Comparison of ENCODE assay signal across 1 cellular context in the genomic region with DNA sequence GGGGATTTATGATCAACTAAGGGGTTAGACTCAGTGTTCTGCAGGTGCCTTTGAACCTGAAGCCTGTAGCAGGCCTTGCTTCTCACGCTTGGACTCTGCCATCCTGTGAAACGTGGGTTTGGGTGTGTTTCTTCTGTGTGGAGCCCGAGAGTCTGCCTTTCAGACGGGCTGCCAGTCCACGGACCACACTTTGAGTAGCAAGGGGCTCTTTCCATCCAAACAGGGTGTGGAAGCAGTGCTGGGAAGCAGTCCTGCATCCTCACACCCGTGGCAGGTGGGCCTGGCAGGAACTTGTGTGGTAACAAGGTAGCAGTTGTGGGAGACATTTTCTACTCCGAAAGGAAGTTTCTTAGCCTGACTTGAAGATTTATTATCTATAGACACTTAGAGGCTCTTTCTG.
TF ChIP-seq lines count a peak whose summit lies in the region.

No MANE protein-coding gene starts in this region.

TF ChIP-seq in H1, 55 proteins besides CTCF, POLR2A, EP300 and RAD21 (continued from another document):
- TF ChIP-seq CBX5 (IDR thresholded peaks at IDR 0.05; ENCODE audit: low read depth, low read length): no peak
